3 cellular contexts compared by ENCODE assay signal in genomic region chr15:24304747-24305146, GRCh38.
DNase-seq lines count a peak whose midpoint lies in the region; TF ChIP-seq lines count a peak whose summit lies in the region.
"Not testable (repeated sequence)": the region's sequence is repeated elsewhere in the genome, so short reads cannot be mapped to it uniquely, and the experiment has no call there.

No MANE protein-coding gene starts in this region.

- not testable (repeated sequence) for TF ChIP-seq CTCF in liver (IDR thresholded peaks at IDR 0.05; ENCODE audit: low read depth, low read length, missing input control); smooth muscle cell (IDR thresholded peaks at IDR 0.05; ENCODE audit: borderline replicate concordance, insufficient read depth, poor library complexity, severe bottlenecking); testis (IDR thresholded peaks at IDR 0.05)

- H3K79me2 ChIP-seq in smooth muscle cell (ENCODE audit: low read depth): not testable (repeated sequence)

- H3F3A ChIP-seq in smooth muscle cell (ENCODE audit: low read depth): not testable (repeated sequence)

- not testable (repeated sequence) for H3K4me3 ChIP-seq in liver (ENCODE audit: low read depth in 1 of 3, low read length in 3 of 3); smooth muscle cell; testis

- not testable (repeated sequence) for H3K27me3 ChIP-seq in liver (ENCODE audit: control insufficient read depth in 4 of 4, insufficient read depth in 4 of 4, low read length in 3 of 4); smooth muscle cell (ENCODE audit: low read depth); testis

- H3K9me3 ChIP-seq in liver (ENCODE audit: control insufficient read depth in 4 of 4, low read length in 3 of 4); smooth muscle cell (replicated peaks; ENCODE audit: low read depth); testis: not testable (repeated sequence)

- not testable (repeated sequence) for H2AFZ ChIP-seq in smooth muscle cell (ENCODE audit: low read depth)

- TF ChIP-seq POLR2A in testis (IDR thresholded peaks at IDR 0.05): not testable (repeated sequence)

- H4K20me1 ChIP-seq in smooth muscle cell (ENCODE audit: low read depth): not testable (repeated sequence)

- not testable (repeated sequence) for H3K36me3 ChIP-seq in liver (ENCODE audit: control insufficient read depth in 4 of 4, insufficient read depth in 3 of 4, low read depth in 1 of 4, low read length in 3 of 4); smooth muscle cell (ENCODE audit: low read depth); testis (ENCODE audit: low read depth, missing control alignments)

- 46% methylated on average over 2 of the region's 2 CpGs for WGBS in liver
- WGBS in smooth muscle cell (ENCODE audit: low lambda C conversion rate): 68% methylated on average over 2 of the region's 2 CpGs
- 49 to 57% methylated on average over 2 of the region's 2 CpGs for WGBS in testis, 2 donors

- not testable (repeated sequence) for DNase-seq in smooth muscle cell (lab: John Stamatoyannopoulos, UW; ENCODE audit: unreplicated experiment); testis

- intact Hi-C loops in testis (cut with DNase I; ENCODE audit: low total_unique reads): not testable (repeated sequence)

- H3K27ac ChIP-seq in liver (ENCODE audit: low read depth in 1 of 2, low read length in 2 of 2): not testable (repeated sequence)
- H3K27ac ChIP-seq in smooth muscle cell (ENCODE audit: low read depth): peak overlapping the region; percentile 45
- H3K27ac ChIP-seq in testis: peak overlapping the region; percentile 14 to 51

- TF ChIP-seq RAD21 in liver (IDR thresholded peaks at IDR 0.05): not testable (repeated sequence)

- not testable (repeated sequence) for H3K4me1 ChIP-seq in liver (ENCODE audit: control insufficient read depth in 4 of 4, insufficient read depth in 4 of 4, low read length in 3 of 4); smooth muscle cell (ENCODE audit: low read depth); testis

- not testable (repeated sequence) for H3K9ac ChIP-seq in liver (ENCODE audit: low read depth in 1 of 2, low read length in 2 of 2); smooth muscle cell (ENCODE audit: low read depth)

- H3K4me2 ChIP-seq in smooth muscle cell: not testable (repeated sequence)

TF ChIP-seq in liver, 16 proteins besides CTCF, POLR2A, EP300 and RAD21:
- TF ChIP-seq RXRA (IDR thresholded peaks at IDR 0.05) (peak; percentile 62 to 63), NR2F2 (IDR thresholded peaks at IDR 0.05) (peak; percentile 69)
